10 cellular contexts compared by ENCODE assay signal in genomic region chr2:216339456-216340279, GRCh38. TPM values are rescaled to one million over a fixed set of nuclear protein-coding genes. Genes with fewer than 3 reads are reported as not detected.
A peak's percentile ranks its signal among the peaks of the same experiment; 100 is the strongest.
DNase-seq lines count a peak whose midpoint lies in the region; ATAC-seq and TF ChIP-seq lines count a peak whose summit lies in the region.
"Had no signal": no experiment of that assay in that cellular context is flagged by ENCODE, and none has a peak within 500 bp of the region (broad histone marks: within the 10 kb centered on the region; RNA-seq: fewer than 3 reads in every experiment).

No MANE protein-coding gene starts in this region.

- H2BK15ac ChIP-seq in H9 (ENCODE audit: low read depth, low read length), result no peak overlapping the region

- H2AK5ac ChIP-seq in H9 (ENCODE audit: insufficient read length, low read length) (no peak overlapping the region), trophoblast cell (ENCODE audit: low read length) (no peak overlapping the region)

- H3K36me3 Mint-ChIP-seq in H9 (ENCODE audit: insufficient read depth in 1 of 3, low read depth in 3 of 3), result no peaks in the 10 kb centered on the region; a peak in 1 of 7 replicates

- H4K12ac ChIP-seq in trophoblast cell (ENCODE audit: low read depth, low read length), result peak overlapping the region; percentile 37

- H3K79me1 ChIP-seq in H9 (ENCODE audit: insufficient read depth, low read depth, low read length, poor library complexity, severe bottlenecking), result no peaks in the 10 kb centered on the region
- no peaks in the 10 kb centered on the region for H3K79me1 ChIP-seq in trophoblast cell (ENCODE audit: low read length)

- no peaks in the 10 kb centered on the region for H3K79me2 ChIP-seq in H9 (ENCODE audit: insufficient read depth, low read length)
- no peaks in the 10 kb centered on the region for H3K79me2 ChIP-seq in trophoblast cell (ENCODE audit: control insufficient read depth, insufficient read depth, low read length, poor library complexity)

- H3K9ac ChIP-seq in H9 (ENCODE audit: extremely low read depth, insufficient read length, low read length), result no peak overlapping the region
- H3K9ac ChIP-seq in trophoblast cell (ENCODE audit: low read length), result no peak overlapping the region

- H2BK120ac ChIP-seq in H9 (ENCODE audit: low read depth, low read length, poor library complexity, severe bottlenecking) (no peak overlapping the region), trophoblast cell (ENCODE audit: insufficient read depth, low read length, poor library complexity) (peak overlapping the region; percentile 84)

- DNase-seq in H9, result peak; percentile 86
- DNase-seq in NCI-H748 treated with DMSO at 0.1 percent for 48 hours (lab: John Stamatoyannopoulos, UW), result peak; percentile 56
- DNase-seq in fibroblast of pulmonary artery (ENCODE audit: low read depth), result peak; percentile 81
- DNase-seq in trophoblast cell, result peak in 1 of 2 donors; percentile 70
- no peak for DNase-seq in T-helper 1 cell
- DNase-seq in central memory CD4-positive, alpha-beta T cell, result no peak

- H3K23ac ChIP-seq in H9 (ENCODE audit: insufficient read length, low read depth, low read length) (no peak overlapping the region), trophoblast cell (ENCODE audit: low read length) (no peak overlapping the region)

- H3K14ac ChIP-seq in H9 (ENCODE audit: insufficient read depth, low read length), result no peak overlapping the region
- H3K14ac ChIP-seq in trophoblast cell (ENCODE audit: low read length), result peak overlapping the region; percentile 60

- no peaks in the 10 kb centered on the region for H4K20me1 ChIP-seq in H9 (ENCODE audit: control insufficient read depth, insufficient read depth, insufficient read length)

- no peak overlapping the region for H2AFZ ChIP-seq in H9 (ENCODE audit: low read length)
- peak overlapping the region; percentile 82 for H2AFZ ChIP-seq in trophoblast cell (ENCODE audit: insufficient read depth, low read length, poor library complexity)

- H3K4ac ChIP-seq in H9 (ENCODE audit: low read depth, low read length) (no peak overlapping the region), trophoblast cell (ENCODE audit: low read depth, low read length) (peak overlapping the region; percentile 37)

- H3T11ph ChIP-seq in H9 (ENCODE audit: low read length), result no peak overlapping the region

- TF ChIP-seq CTCF in H9 (conservative IDR thresholded peaks at IDR 0.05) (0 out of 3 replicates have a peak, but pooled peaks have one; percentile 10), fibroblast of pulmonary artery (IDR thresholded peaks at IDR 0.05; ENCODE audit: low read length, missing control alignments) (peak; percentile 26)

- H4K91ac ChIP-seq in H9 (ENCODE audit: insufficient read length, low read depth, low read length), result no peak overlapping the region
- peak overlapping the region; percentile 74 for H4K91ac ChIP-seq in trophoblast cell (ENCODE audit: low read depth, low read length)

- H4K8ac ChIP-seq in H9 (replicated peaks; ENCODE audit: insufficient read length, low read depth, low read length), result no peak overlapping the region
- peak overlapping the region; percentile 90 for H4K8ac ChIP-seq in trophoblast cell (ENCODE audit: low read depth, low read length)

- peaks cover 10% of the 10 kb centered on the region for H3K27me3 Mint-ChIP-seq in H9 (ENCODE audit: low read depth)

- H3K18ac ChIP-seq in H9 (ENCODE audit: insufficient read length, low read depth, low read length) (no peak overlapping the region), trophoblast cell (ENCODE audit: low read length) (peak overlapping the region; percentile 27)

- no peak overlapping the region for H2BK5ac ChIP-seq in H9 (ENCODE audit: insufficient read length, low read length)
- H2BK5ac ChIP-seq in trophoblast cell (ENCODE audit: low read depth, low read length, poor library complexity), result no peak overlapping the region

- no peak for ATAC-seq in GM21825 (IDR thresholded peaks at IDR 0.05; ENCODE audit: unreplicated experiment)
- ATAC-seq in GM18909 (IDR thresholded peaks at IDR 0.05; ENCODE audit: poor library complexity, unreplicated experiment), result no peak

- H3K4me1 Mint-ChIP-seq in H9, result peaks cover 46 to 48% of the 10 kb centered on the region in 2 experiments

- H3K56ac ChIP-seq in H9 (ENCODE audit: insufficient read length, low read depth, low read length), result no peak overlapping the region

- peak overlapping the region; percentile 18 for H3K4me2 ChIP-seq in H9 (ENCODE audit: insufficient read depth, insufficient read length, low read length)
- peak overlapping the region; percentile 42 for H3K4me2 ChIP-seq in trophoblast cell (ENCODE audit: low read length)

- H3K4me1 ChIP-seq in H9 (ENCODE audit: insufficient read depth, low read length), result peaks cover 16% of the 10 kb centered on the region
- H3K4me1 ChIP-seq in trophoblast cell (ENCODE audit: control insufficient read depth in 1 of 2, insufficient read depth in 2 of 2, low read length in 2 of 2), result peaks cover 4 to 9% of the 10 kb centered on the region in 2 experiments

- H2BK12ac ChIP-seq in H9 (ENCODE audit: insufficient read length, low read depth, low read length), result no peak overlapping the region
- H2BK12ac ChIP-seq in trophoblast cell (ENCODE audit: low read length), result no peak overlapping the region

- no peak overlapping the region for H4K5ac ChIP-seq in H9 (ENCODE audit: insufficient read length, low read depth, low read length)

- H3K36me3 ChIP-seq in trophoblast cell (ENCODE audit: control insufficient read depth in 1 of 2, insufficient read depth in 2 of 2, low read length in 2 of 2), result no peaks in the 10 kb centered on the region

- no peaks in the 10 kb centered on the region for H3K23me2 ChIP-seq in H9 (ENCODE audit: insufficient read length, low read depth, low read length, poor library complexity, severe bottlenecking)

- H3K4me3 ChIP-seq in fibroblast of pulmonary artery (replicated peaks; ENCODE audit: low read depth, low read length), result no peak overlapping the region
- no peak overlapping the region for H3K4me3 ChIP-seq in trophoblast cell (ENCODE audit: low read depth, low read length)
- H3K4me3 ChIP-seq: lung had no signal

- WGBS in H9 (ENCODE audit: extremely low coverage, insufficient read length, low lambda C conversion rate), result no CpG with 5 or more reads among the region's 7 CpGs
- no CpG with 5 or more reads among the region's 7 CpGs for WGBS in trophoblast cell (ENCODE audit: extremely low coverage, insufficient coverage, insufficient read length)

- peak overlapping the region in 1 of 2 experiments; percentile 45; a peak in 1 of 5 replicates for H3K4me3 Mint-ChIP-seq in H9

- peak overlapping the region; percentile 74 to 93 (median 89) for H3K27ac Mint-ChIP-seq in H9

- H3K27me3 ChIP-seq in H9 (ENCODE audit: insufficient read depth, low read length) (no peaks in the 10 kb centered on the region), trophoblast cell (ENCODE audit: insufficient read depth, low read length) (no peaks in the 10 kb centered on the region)

- H3K27ac ChIP-seq in H9 (ENCODE audit: insufficient read length, low read depth, low read length) (peak overlapping the region; percentile 0), trophoblast cell (ENCODE audit: low read depth, low read length) (no peak overlapping the region)

- H3K9me3 ChIP-seq in H9 (ENCODE audit: control insufficient read depth, low read depth, low read length), result no peaks in the 10 kb centered on the region
- H3K9me3 ChIP-seq in trophoblast cell (ENCODE audit: insufficient read depth, low read depth, low read length), result no peaks in the 10 kb centered on the region

- H3K9me3 Mint-ChIP-seq in H9, result no peaks in the 10 kb centered on the region

- H2BK20ac ChIP-seq in H9 (ENCODE audit: low read depth, low read length, poor library complexity, severe bottlenecking), result no peak overlapping the region

RNA-seq across cellular contexts. Expression of gene MARCHF4, which starts 32.6 kb away (rescaled TPM):
- 0.26 and 0.33 TPM in 2 replicates for total RNA-seq in H9 (2021)
- 0.40 and 0.42 TPM in 2 replicates for polyA plus RNA-seq in trophoblast cell (2013)
- total RNA-seq: activated CD8-positive, alpha-beta memory T cell treated with anti-CD3 and anti-CD28 coated beads for 36 hours had no signal

Comparison
In these comparisons a context has a peak if more than half of its experiments do, and no peak if none do; other contexts are left out.
1. DNase-seq: peak in H9 (single experiment), NCI-H748 treated with DMSO at 0.1 percent for 48 hours (single experiment) and fibroblast of pulmonary artery (single experiment); none in T-helper 1 cell (0 of 5) and central memory CD4-positive, alpha-beta T cell (single experiment).